19 cellular contexts compared by ENCODE assay signal in genomic region chr22:29050457-29050856, GRCh38. TPM values are rescaled to one million over a fixed set of nuclear protein-coding genes. Genes with fewer than 3 reads are reported as not detected.
DNase-seq lines count a peak whose midpoint lies in the region; ATAC-seq and TF ChIP-seq lines count a peak whose summit lies in the region.
"Had no signal": no experiment of that assay in that cellular context is flagged by ENCODE, and none has a peak within 500 bp of the region (broad histone marks: within the 10 kb centered on the region; RNA-seq: fewer than 3 reads in every experiment).

No MANE protein-coding gene starts in this region.

- DNase-seq in DMS 273 (lab: John Stamatoyannopoulos, UW; ENCODE audit: unreplicated experiment), result peak; percentile 36
- no peak for DNase-seq in DMS 273 treated with DMSO at 0.1 percent for 48 hours (lab: John Stamatoyannopoulos, UW)
- DNase-seq in left colon, result no peak
- peak; percentile 35 for DNase-seq in osteoblast (ENCODE audit: insufficient read length, low spot score, missing footprints)
- DNase-seq in NCI-H2029 (lab: John Stamatoyannopoulos, UW), result no peak
- no peak for DNase-seq in NCI-H69 (lab: John Stamatoyannopoulos, UW)
- DNase-seq in superior temporal gyrus (ENCODE audit: extremely low spot score), result no peak
- DNase-seq: CD4-positive, alpha-beta memory T cell; DMS53; DND-41; EL; GM23248 had no signal

- H3K79me2 ChIP-seq in osteoblast (ENCODE audit: insufficient read depth, low read length), result no peaks in the 10 kb centered on the region

- H3K4me2 ChIP-seq in osteoblast (ENCODE audit: insufficient read depth, low read length), result no peak overlapping the region
- H3K4me2 ChIP-seq: A549, BLaER1 had no signal

- ATAC-seq in left colon, result peak; percentile 13
- ATAC-seq: A549, GM12878 had no signal

- no peak overlapping the region for H2AFZ ChIP-seq in osteoblast (ENCODE audit: low read length)
- H2AFZ ChIP-seq: GM23248 had no signal

- H3K27me3 ChIP-seq in osteoblast (ENCODE audit: insufficient read depth, low read length), result no peaks in the 10 kb centered on the region
- H3K27me3 ChIP-seq: BLaER1 had no signal

- H3K9me3 ChIP-seq in osteoblast (ENCODE audit: low read depth, low read length), result no peaks in the 10 kb centered on the region
- H3K9me3 ChIP-seq: A549, BLaER1, HAP-1 had no signal

- intact Hi-C loops in left colon (cut with DNase I, micrococcal nuclease), result no loop called here

- H3K27ac ChIP-seq in osteoblast (ENCODE audit: low read depth, low read length), result no peak overlapping the region
- H3K27ac ChIP-seq: 22Rv1, A549, BLaER1, GM23248 had no signal

- H3K36me3 ChIP-seq in osteoblast (ENCODE audit: insufficient read depth, low read length), result no peaks in the 10 kb centered on the region

- TF ChIP-seq CTCF in osteoblast (IDR thresholded peaks at IDR 0.05; ENCODE audit: extremely low read depth, low read depth, low read length), result no peak

- H3K4me3 ChIP-seq in osteoblast (ENCODE audit: insufficient read depth, low read length), result no peak overlapping the region
- H3K4me3 ChIP-seq: A549, BLaER1, GM12878, GM23248, HAP-1 had no signal

- H4K20me1 ChIP-seq in osteoblast (ENCODE audit: insufficient read depth, low read length), result no peaks in the 10 kb centered on the region

- H3K4me1 ChIP-seq in osteoblast (ENCODE audit: insufficient read depth, low read length), result no peaks in the 10 kb centered on the region
- H3K4me1 ChIP-seq: A549, HAP-1 had no signal

RNA-seq across cellular contexts. Expression of gene C22orf31, which starts 11.2 kb away (rescaled TPM):
- total RNA-seq in left colon (not detected), osteoblast (not detected in 2 replicates)
- total RNA-seq: CD4-positive, alpha-beta memory T cell; G401; GM12878; GM23248; H4 had no signal

RNA-seq across cellular contexts. Expression of gene KREMEN1, which starts 22.4 kb away (rescaled TPM):
- total RNA-seq in left colon, result 10 to 100 TPM; 24.0 to 38.7 TPM
- 6.5 and 7.7 TPM in 2 replicates for total RNA-seq in osteoblast
- total RNA-seq: CD4-positive, alpha-beta memory T cell had no signal

Comparison
In these comparisons a context has a peak if more than half of its experiments do, and no peak if none do; other contexts are left out.
1. DNase-seq: peak in DMS 273 (single experiment) and osteoblast (single experiment); none in DMS 273 treated with DMSO at 0.1 percent for 48 hours (single experiment), left colon (0 of 2), NCI-H2029 (single experiment), NCI-H69 (single experiment) and superior temporal gyrus (single experiment).